ENCODE assay signal across 8 cellular contexts in the genomic region with DNA sequence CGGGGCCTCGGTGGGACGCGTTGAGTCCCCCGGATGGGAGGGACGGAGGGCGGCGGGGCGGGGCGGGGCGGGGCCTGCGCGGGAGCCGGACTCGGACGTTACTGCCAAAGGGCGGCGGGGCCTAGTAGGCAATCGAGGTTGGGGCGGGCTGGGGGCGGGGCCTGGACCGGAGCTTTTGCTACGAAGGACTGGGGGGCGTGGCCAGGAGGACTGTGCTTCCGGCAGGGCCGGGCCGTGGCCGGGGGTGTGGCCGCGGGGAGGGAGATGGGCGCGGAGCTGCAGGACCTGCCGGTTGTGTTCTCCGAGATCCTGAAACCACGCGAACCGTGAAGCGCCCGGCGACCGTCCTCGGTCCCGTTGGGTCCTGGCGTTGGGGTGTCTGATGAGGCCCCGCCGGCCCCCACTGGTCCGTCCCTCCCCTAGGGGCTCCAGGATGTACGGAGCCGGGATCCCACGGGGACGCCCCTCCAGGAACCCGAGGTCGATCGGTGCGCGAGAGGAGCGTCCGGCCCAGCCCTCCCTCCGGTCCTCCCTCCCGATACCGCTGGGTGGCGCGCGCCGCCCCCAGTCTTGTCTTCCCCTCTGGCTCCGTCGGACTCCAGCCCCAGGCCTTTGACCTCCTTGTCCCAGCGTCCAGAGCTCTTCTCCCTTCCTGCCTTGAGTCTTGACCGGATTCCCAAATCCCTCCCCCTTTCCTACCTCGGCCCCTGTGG. TPM values are rescaled to one million over a fixed set of nuclear protein-coding genes. Genes with fewer than 3 reads are reported as not detected.
DNase-seq lines count a peak whose midpoint lies in the region; ATAC-seq, FAIRE-seq and TF ChIP-seq lines count a peak whose summit lies in the region.

No MANE protein-coding gene starts in this region.

- peaks cover 2% of the 10 kb centered on the region for H3K27me3 Mint-ChIP-seq in activated naive CD8-positive, alpha-beta T cell treated with anti-CD3 and anti-CD28 coated beads, Interleukin-2, amount 10 ng/mL, durations not matched to agents 7 days and 5 days

- H3K9ac ChIP-seq in SK-N-MC (ENCODE audit: insufficient read length): peak overlapping the region; percentile 53

- no peak overlapping the region for H3K27ac ChIP-seq in SK-N-MC
- H3K27ac ChIP-seq in pancreas: peak overlapping the region; percentile 84 to 89 (median 86)
- peak overlapping the region; percentile 92 to 95 (median 94) for H3K27ac ChIP-seq in upper lobe of left lung

- FAIRE-seq in pancreas (lab: Jason Lieb, UNC): no peak

- H3K27me3 ChIP-seq in pancreas: no peaks in the 10 kb centered on the region
- no peaks in the 10 kb centered on the region for H3K27me3 ChIP-seq in upper lobe of left lung

- peak; percentile 97 for DNase-seq in NCI-H1092 (lab: John Stamatoyannopoulos, UW)
- peak; percentile 68 for DNase-seq in SK-N-MC (ENCODE audit: low read depth, low spot score)
- DNase-seq in activated naive CD8-positive, alpha-beta T cell treated with anti-CD3 and anti-CD28 coated beads, Interleukin-2, amount 10 ng/mL, durations not matched to agents 7 days and 5 days: peak; percentile 98
- peak; percentile 99 for DNase-seq in Right ventricle myocardium superior
- peak; percentile 98 to 100 (median 99) for DNase-seq in pancreas
- peak; percentile 98 to 99 for DNase-seq in upper lobe of left lung

- POLR2A ChIA-PET in activated naive CD8-positive, alpha-beta T cell treated with anti-CD3 and anti-CD28 coated beads, Interleukin-2, amount 10 ng/mL, durations not matched to agents 7 days and 5 days (lab: Charles Lee): interaction anchor here (0.6 to 4.3 kb wide), 9 partner anchors 8 to 229 kb away, joined by 3 to 44 read pairs (median 5); a partner anchor contains a TSS

- 1% methylated on average over 36 to 70 of the region's 70 CpGs for WGBS in pancreas, 2 donors
- 1 to 8% methylated on average over 4 to 65 of the region's 70 CpGs for WGBS in upper lobe of left lung, 2 donors

- ATAC-seq in HG02623 (IDR thresholded peaks at IDR 0.05; ENCODE audit: unreplicated experiment) (peak; percentile 47), Right ventricle myocardium superior (ENCODE audit: poor library complexity) (peak; percentile 88), pancreas (peak; percentile 81 to 92 (median 84)), upper lobe of left lung (ENCODE audit: low FRiP score in 2 of 2) (peak; percentile 94 to 95)
- ATAC-seq in activated naive CD8-positive, alpha-beta T cell treated with anti-CD3 and anti-CD28 coated beads, Interleukin-2, amount 10 ng/mL, durations not matched to agents 7 days and 5 days (ENCODE audit: low read depth): peak; percentile 62

- no peaks in the 10 kb centered on the region for H3K9me3 Mint-ChIP-seq in activated naive CD8-positive, alpha-beta T cell treated with anti-CD3 and anti-CD28 coated beads, Interleukin-2, amount 10 ng/mL, durations not matched to agents 7 days and 5 days

- TF ChIP-seq CTCF in GM12873 (IDR thresholded peaks at IDR 0.05; ENCODE audit: insufficient read depth, low read depth, low read length, missing control alignments) (peak; percentile 84), pancreas (IDR thresholded peaks at IDR 0.05) (peak; percentile 43 to 56 (median 53)), upper lobe of left lung (IDR thresholded peaks at IDR 0.05) (peak; percentile 67 to 91 (median 88))

- no peaks in the 10 kb centered on the region for H3K9me3 ChIP-seq in SK-N-MC (ENCODE audit: low read depth, low read length)
- no peaks in the 10 kb centered on the region for H3K9me3 ChIP-seq in pancreas
- no peaks in the 10 kb centered on the region for H3K9me3 ChIP-seq in upper lobe of left lung

- H3K27ac Mint-ChIP-seq in activated naive CD8-positive, alpha-beta T cell treated with anti-CD3 and anti-CD28 coated beads, Interleukin-2, amount 10 ng/mL, durations not matched to agents 7 days and 5 days: peak overlapping the region; percentile 91

- H3K4me3 ChIP-seq in SK-N-MC: peak overlapping the region; percentile 89
- peak overlapping the region; percentile 42 to 73 (median 54) for H3K4me3 ChIP-seq in pancreas
- H3K4me3 ChIP-seq in upper lobe of left lung: peak overlapping the region; percentile 64 to 93 (median 77)

- H3K36me3 ChIP-seq in SK-N-MC (ENCODE audit: insufficient read depth, low read length): no peaks in the 10 kb centered on the region
- no peaks in the 10 kb centered on the region for H3K36me3 ChIP-seq in pancreas
- no peaks in the 10 kb centered on the region for H3K36me3 ChIP-seq in upper lobe of left lung

- H3K36me3 Mint-ChIP-seq in activated naive CD8-positive, alpha-beta T cell treated with anti-CD3 and anti-CD28 coated beads, Interleukin-2, amount 10 ng/mL, durations not matched to agents 7 days and 5 days: no peaks in the 10 kb centered on the region

- H3K4me3 Mint-ChIP-seq in activated naive CD8-positive, alpha-beta T cell treated with anti-CD3 and anti-CD28 coated beads, Interleukin-2, amount 10 ng/mL, durations not matched to agents 7 days and 5 days: peak overlapping the region; percentile 93

- intact Hi-C loops in Right ventricle myocardium superior (cut with DNase I): no loop called here
- intact Hi-C loops in pancreas (cut with DNase I): no loop called here

- TF ChIP-seq EP300 in upper lobe of left lung (IDR thresholded peaks at IDR 0.05): no peak

- peaks cover 13% of the 10 kb centered on the region for H3K4me1 Mint-ChIP-seq in activated naive CD8-positive, alpha-beta T cell treated with anti-CD3 and anti-CD28 coated beads, Interleukin-2, amount 10 ng/mL, durations not matched to agents 7 days and 5 days

- peak in 2 of 4 donors; percentile 71 to 73 for TF ChIP-seq POLR2A in upper lobe of left lung (IDR thresholded peaks at IDR 0.05)

- peaks cover 11 to 23% (median 23%) of the 10 kb centered on the region in 3 donors for H3K4me1 ChIP-seq in pancreas
- H3K4me1 ChIP-seq in upper lobe of left lung: peaks cover 8 to 21% (median 17%) of the 10 kb centered on the region in 4 donors

RNA-seq across cellular contexts. Expression of a gene that starts 0.6 kb away (rescaled TPM):
- total RNA-seq in activated naive CD8-positive, alpha-beta T cell treated with anti-CD3 and anti-CD28 coated beads, Interleukin-2, amount 10 ng/mL, durations not matched to agents 7 days and 5 days: 10 to 100 TPM; 10.9 to 12.4 TPM
- total RNA-seq in Right ventricle myocardium superior: 110 TPM
- total RNA-seq in pancreas: 1 to 10 TPM; 4.3 to 7.3 (median 5.8) TPM
- polyA plus RNA-seq in pancreas: 10 to 100 TPM in 1 of 2 donors, 1 to 10 TPM in 1; 6.4 to 11.0 TPM
- 10 to 100 TPM in 4 of 6 donors, 1 to 10 TPM in 1, not detected in 1; 4.3 to 17.8 (median 13.9) TPM for total RNA-seq in upper lobe of left lung

RNA-seq across cellular contexts. Expression of a gene that starts 9.2 kb away (rescaled TPM):
- not detected for total RNA-seq in activated naive CD8-positive, alpha-beta T cell treated with anti-CD3 and anti-CD28 coated beads, Interleukin-2, amount 10 ng/mL, durations not matched to agents 7 days and 5 days
- total RNA-seq in Right ventricle myocardium superior (0.51 TPM), pancreas (under 1 TPM in 3 of 6 donors, not detected in 3; 0.09 to 0.37 (median 0.24) TPM), upper lobe of left lung (not detected)
- under 1 TPM in 1 of 2 donors, not detected in 1; 0.28 TPM for polyA plus RNA-seq in pancreas

RNA-seq across cellular contexts. Expression of a gene that starts 20.1 kb away (rescaled TPM):
- total RNA-seq in activated naive CD8-positive, alpha-beta T cell treated with anti-CD3 and anti-CD28 coated beads, Interleukin-2, amount 10 ng/mL, durations not matched to agents 7 days and 5 days: under 1 TPM; 0.33 to 0.57 TPM
- total RNA-seq in Right ventricle myocardium superior (not detected), pancreas (10 to 100 TPM in 1 of 6 donors, 1 to 10 TPM in 5; 5.2 to 14.1 (median 6.9) TPM), upper lobe of left lung (1 to 10 TPM in 1 of 6 donors, under 1 TPM in 1, not detected in 4; 0.37 to 3.2 TPM)
- polyA plus RNA-seq in pancreas: 10 to 100 TPM; 16.5 to 17.9 TPM

RNA-seq across cellular contexts. Expression of a gene that starts 23.6 kb away (rescaled TPM):
- 100 to 1,000 TPM; 211 to 219 TPM for total RNA-seq in activated naive CD8-positive, alpha-beta T cell treated with anti-CD3 and anti-CD28 coated beads, Interleukin-2, amount 10 ng/mL, durations not matched to agents 7 days and 5 days
- total RNA-seq in Right ventricle myocardium superior (754 TPM), pancreas (100 to 1,000 TPM in 4 of 6 donors, 10 to 100 TPM in 2; 82.5 to 126 (median 109) TPM), upper lobe of left lung (100 to 1,000 TPM; 169 to 395 (median 205) TPM)
- 100 to 1,000 TPM; 206 to 281 TPM for polyA plus RNA-seq in pancreas

RNA-seq across cellular contexts. Expression of a gene that starts 44.0 kb away (rescaled TPM):
- total RNA-seq in activated naive CD8-positive, alpha-beta T cell treated with anti-CD3 and anti-CD28 coated beads, Interleukin-2, amount 10 ng/mL, durations not matched to agents 7 days and 5 days: not detected
- not detected for total RNA-seq in Right ventricle myocardium superior
- total RNA-seq in pancreas: under 1 TPM in 3 of 6 donors, not detected in 3; 0.17 to 0.50 (median 0.40) TPM
- polyA plus RNA-seq in pancreas: under 1 TPM in 1 of 2 donors, not detected in 1; 0.28 TPM
- total RNA-seq in upper lobe of left lung: 1 to 10 TPM in 2 of 6 donors, under 1 TPM in 3, not detected in 1; 0.30 to 6.4 (median 0.86) TPM
